Comparison of ENCODE assay signal across 10 cellular contexts in the genomic region with DNA sequence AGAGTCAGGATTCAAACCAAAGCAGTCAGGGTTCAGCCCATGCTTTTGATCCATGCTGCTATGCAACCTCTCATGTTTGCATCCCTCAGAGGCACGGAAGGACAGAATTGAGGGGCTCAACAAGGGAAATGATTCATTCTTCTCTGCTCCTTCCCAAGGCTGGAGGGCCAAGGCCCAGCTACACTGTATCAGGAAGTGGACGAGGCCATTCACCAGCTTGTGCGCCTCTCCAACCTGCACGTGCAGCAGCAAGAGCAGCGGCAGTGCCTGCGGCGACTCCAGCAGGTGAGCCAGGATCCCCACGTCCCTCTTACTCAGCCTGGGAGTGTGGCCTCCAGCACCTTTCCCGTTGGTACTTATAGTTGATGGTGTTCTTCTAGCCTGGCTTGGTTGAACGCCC. TPM values are rescaled to one million over a fixed set of nuclear protein-coding genes. Genes with fewer than 3 reads are reported as not detected.
"Had no signal": no experiment of that assay in that cellular context is flagged by ENCODE, and none has a peak within 500 bp of the region (broad histone marks: within the 10 kb centered on the region; RNA-seq: fewer than 3 reads in every experiment).

No MANE protein-coding gene starts in this region.

- H3K4me3 ChIP-seq: GM23248, GM23338 had no signal

- DNase-seq: GM23248, GOT3, H7, H9, HCEC 1CT, HFFc6 had no signal

- H3K9ac ChIP-seq: GM23248 had no signal

- H2AFZ ChIP-seq: GM23248, GM23338 had no signal

- ATAC-seq: GM23338, HCT116 had no signal

- H3K4me2 ChIP-seq: GM23338 had no signal

- H3K27ac ChIP-seq: GM23248 had no signal

RNA-seq across cellular contexts. Expression of gene RNASE8, which starts 21.1 kb away (rescaled TPM):
- total RNA-seq: GM23248, GM23338, H1, H4, H7, H9, HFFc6 had no signal
- polyA plus RNA-seq: GM23248, GM23338, H1 had no signal

RNA-seq across cellular contexts. Expression of gene TMEM253, which starts 22.1 kb away (rescaled TPM):
- polyA plus RNA-seq: GM23248 had no signal

RNA-seq across cellular contexts. Expression of gene RNASE7, which starts 36.6 kb away (rescaled TPM):
- total RNA-seq: GM23248, GM23338, H1, H4, H7, H9, HFFc6 had no signal
- polyA plus RNA-seq: GM23248, GM23338, H1 had no signal
